In the genomic region with DNA sequence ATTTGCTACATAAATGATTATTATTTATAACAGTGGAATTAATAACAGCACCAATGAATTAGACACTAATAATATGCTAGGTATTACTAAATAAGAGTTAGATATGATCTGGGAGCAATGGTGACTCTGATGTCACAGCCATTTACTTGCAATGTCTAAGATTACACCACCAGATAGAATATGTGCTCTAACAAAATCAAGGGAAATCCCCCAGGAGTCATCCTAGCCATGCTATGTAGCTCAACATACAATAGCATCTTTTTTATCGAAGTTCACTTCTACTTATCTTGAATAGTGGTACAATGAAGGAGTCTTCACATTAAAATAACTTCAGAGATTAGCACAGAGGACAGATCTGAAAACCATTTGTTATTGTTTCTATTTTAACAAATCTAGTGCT, we compare ENCODE assay signal across 21 cellular contexts.
"Had no signal": no experiment of that assay in that cellular context is flagged by ENCODE, and none has a peak within 500 bp of the region (broad histone marks: within the 10 kb centered on the region; RNA-seq: fewer than 3 reads in every experiment).

No MANE protein-coding gene starts in this region.

- H3K36me3 Mint-ChIP-seq: immature natural killer cell; mesothelial cell of epicardium; stimulated activated memory B cell treated with anti-CD40 and anti-IgM and Interleukin-4, amounts not matched to agents 10 μg/mL and 1 μg/mL and 100 μg/mL, for 72 hours had no signal

- DNase-seq: cortex of kidney; hypothalamus; immature natural killer cell; left ventricle myocardium superior; lower lobe of right lung; mesenchymal stem cell; mucosa of descending colon; naive thymus-derived CD8-positive, alpha-beta T cell; nephron progenitor cell; nucleus accumbens; psoas muscle; right cardiac atrium; sigmoid colon; spleen; stimulated activated CD4-positive, alpha-beta T cell treated with anti-CD3 and anti-CD28 coated beads, Interleukin-4, amount 100 ng/mL, for 4 hours had no signal

- H3K27ac ChIP-seq: lower lobe of right lung, psoas muscle, sigmoid colon, skin epidermis, spleen, suprapubic skin, vagina had no signal

- H3K4me1 Mint-ChIP-seq: immature natural killer cell; mesothelial cell of epicardium; stimulated activated memory B cell treated with anti-CD40 and anti-IgM and Interleukin-4, amounts not matched to agents 10 μg/mL and 1 μg/mL and 100 μg/mL, for 72 hours had no signal

- H3K27me3 Mint-ChIP-seq: stimulated activated naive CD8-positive, alpha-beta T cell treated with anti-CD3 and anti-CD28 coated beads, Interleukin-15, Interleukin-2, amounts not matched to agents 100 ng/mL and 50 ng/mL, for 24 hours had no signal

- H3K27me3 ChIP-seq: sigmoid colon, suprapubic skin, vagina had no signal

- H3K9me3 ChIP-seq: psoas muscle, suprapubic skin, vagina had no signal

- H3K36me3 ChIP-seq: lower lobe of right lung, sigmoid colon, spleen, vagina had no signal

- ATAC-seq: left ventricle myocardium superior; lower lobe of right lung; mucosa of descending colon; naive thymus-derived CD8-positive, alpha-beta T cell; psoas muscle; right cardiac atrium; stimulated activated memory B cell treated with anti-CD40 and anti-IgM and Interleukin-4, amounts not matched to agents 10 μg/mL and 1 μg/mL and 100 μg/mL, for 72 hours had no signal

- H3K4me3 ChIP-seq: lower lobe of right lung, mucosa of descending colon, psoas muscle, sigmoid colon, skin epidermis, spleen, suprapubic skin, vagina had no signal

- H3K4me3 Mint-ChIP-seq: immature natural killer cell; mesothelial cell of epicardium; nephron progenitor cell; stimulated activated memory B cell treated with anti-CD40 and anti-IgM and Interleukin-4, amounts not matched to agents 10 μg/mL and 1 μg/mL and 100 μg/mL, for 72 hours; stimulated activated naive CD8-positive, alpha-beta T cell treated with anti-CD3 and anti-CD28 coated beads, Interleukin-15, Interleukin-2, amounts not matched to agents 100 ng/mL and 50 ng/mL, for 24 hours had no signal

- H3K27ac Mint-ChIP-seq: immature natural killer cell; mesothelial cell of epicardium; naive thymus-derived CD8-positive, alpha-beta T cell; nephron progenitor cell; stimulated activated memory B cell treated with anti-CD40 and anti-IgM and Interleukin-4, amounts not matched to agents 10 μg/mL and 1 μg/mL and 100 μg/mL, for 72 hours; stimulated activated naive CD8-positive, alpha-beta T cell treated with anti-CD3 and anti-CD28 coated beads, Interleukin-15, Interleukin-2, amounts not matched to agents 100 ng/mL and 50 ng/mL, for 24 hours had no signal

- H3K4me1 ChIP-seq: lower lobe of right lung, psoas muscle, sigmoid colon, spleen, vagina had no signal
